ENCODE assay signal across 1 cellular context in the genomic region with DNA sequence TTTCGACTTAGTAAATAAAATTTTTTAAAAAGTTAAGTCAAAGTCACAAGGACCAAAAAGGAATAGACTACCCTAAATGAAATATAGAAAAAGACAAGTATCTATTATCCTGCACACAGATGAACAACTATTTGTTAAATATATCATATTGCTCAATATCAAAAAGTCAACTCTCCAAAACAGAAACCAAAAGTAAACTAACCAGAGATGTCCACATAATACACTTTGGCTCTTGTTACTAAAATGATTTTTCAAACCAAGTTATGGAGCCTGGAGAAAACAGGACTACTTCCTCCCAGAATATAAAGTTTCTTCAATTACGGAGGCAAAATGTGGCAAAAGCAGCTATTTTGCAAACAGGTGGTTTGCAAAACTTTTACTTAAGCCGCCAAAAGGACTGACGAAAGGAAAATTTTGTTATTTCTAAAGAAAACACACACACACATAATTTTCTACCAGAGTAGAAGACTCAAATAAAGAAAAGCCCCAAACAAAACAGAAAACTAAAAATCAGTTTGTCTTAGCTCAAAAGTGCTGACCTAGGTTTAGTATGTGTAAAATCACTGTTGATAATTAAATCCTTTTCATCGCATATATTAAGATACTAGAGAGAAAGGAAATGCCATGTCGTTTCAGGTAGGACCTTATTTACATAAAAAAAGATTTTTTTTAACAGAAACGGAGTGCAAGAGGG.
TF ChIP-seq lines count a peak whose summit lies in the region.

No MANE protein-coding gene starts in this region.

TF ChIP-seq in WTC11, 78 proteins besides CTCF, POLR2A, EP300 and RAD21 (continued from another document):
- TF ChIP-seq, protein P1, sequence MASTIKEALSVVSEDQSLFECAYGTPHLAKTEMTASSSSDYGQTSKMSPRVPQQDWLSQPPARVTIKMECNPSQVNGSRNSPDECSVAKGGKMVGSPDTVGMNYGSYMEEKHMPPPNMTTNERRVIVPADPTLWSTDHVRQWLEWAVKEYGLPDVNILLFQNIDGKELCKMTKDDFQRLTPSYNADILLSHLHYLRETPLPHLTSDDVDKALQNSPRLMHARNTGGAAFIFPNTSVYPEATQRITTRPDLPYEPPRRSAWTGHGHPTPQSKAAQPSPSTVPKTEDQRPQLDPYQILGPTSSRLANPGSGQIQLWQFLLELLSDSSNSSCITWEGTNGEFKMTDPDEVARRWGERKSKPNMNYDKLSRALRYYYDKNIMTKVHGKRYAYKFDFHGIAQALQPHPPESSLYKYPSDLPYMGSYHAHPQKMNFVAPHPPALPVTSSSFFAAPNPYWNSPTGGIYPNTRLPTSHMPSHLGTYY (CRISPR knock-in tag; IDR thresholded peaks at IDR 0.05), result no peak
- TF ChIP-seq, protein P2, sequence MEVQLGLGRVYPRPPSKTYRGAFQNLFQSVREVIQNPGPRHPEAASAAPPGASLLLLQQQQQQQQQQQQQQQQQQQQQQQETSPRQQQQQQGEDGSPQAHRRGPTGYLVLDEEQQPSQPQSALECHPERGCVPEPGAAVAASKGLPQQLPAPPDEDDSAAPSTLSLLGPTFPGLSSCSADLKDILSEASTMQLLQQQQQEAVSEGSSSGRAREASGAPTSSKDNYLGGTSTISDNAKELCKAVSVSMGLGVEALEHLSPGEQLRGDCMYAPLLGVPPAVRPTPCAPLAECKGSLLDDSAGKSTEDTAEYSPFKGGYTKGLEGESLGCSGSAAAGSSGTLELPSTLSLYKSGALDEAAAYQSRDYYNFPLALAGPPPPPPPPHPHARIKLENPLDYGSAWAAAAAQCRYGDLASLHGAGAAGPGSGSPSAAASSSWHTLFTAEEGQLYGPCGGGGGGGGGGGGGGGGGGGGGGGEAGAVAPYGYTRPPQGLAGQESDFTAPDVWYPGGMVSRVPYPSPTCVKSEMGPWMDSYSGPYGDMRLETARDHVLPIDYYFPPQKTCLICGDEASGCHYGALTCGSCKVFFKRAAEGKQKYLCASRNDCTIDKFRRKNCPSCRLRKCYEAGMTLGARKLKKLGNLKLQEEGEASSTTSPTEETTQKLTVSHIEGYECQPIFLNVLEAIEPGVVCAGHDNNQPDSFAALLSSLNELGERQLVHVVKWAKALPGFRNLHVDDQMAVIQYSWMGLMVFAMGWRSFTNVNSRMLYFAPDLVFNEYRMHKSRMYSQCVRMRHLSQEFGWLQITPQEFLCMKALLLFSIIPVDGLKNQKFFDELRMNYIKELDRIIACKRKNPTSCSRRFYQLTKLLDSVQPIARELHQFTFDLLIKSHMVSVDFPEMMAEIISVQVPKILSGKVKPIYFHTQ (CRISPR knock-in tag; IDR thresholded peaks at IDR 0.05), result no peak
- no peak for TF ChIP-seq ZNF396 (CRISPR knock-in tag; IDR thresholded peaks at IDR 0.05; ENCODE audit: borderline replicate concordance)
- TF ChIP-seq, protein P3, sequence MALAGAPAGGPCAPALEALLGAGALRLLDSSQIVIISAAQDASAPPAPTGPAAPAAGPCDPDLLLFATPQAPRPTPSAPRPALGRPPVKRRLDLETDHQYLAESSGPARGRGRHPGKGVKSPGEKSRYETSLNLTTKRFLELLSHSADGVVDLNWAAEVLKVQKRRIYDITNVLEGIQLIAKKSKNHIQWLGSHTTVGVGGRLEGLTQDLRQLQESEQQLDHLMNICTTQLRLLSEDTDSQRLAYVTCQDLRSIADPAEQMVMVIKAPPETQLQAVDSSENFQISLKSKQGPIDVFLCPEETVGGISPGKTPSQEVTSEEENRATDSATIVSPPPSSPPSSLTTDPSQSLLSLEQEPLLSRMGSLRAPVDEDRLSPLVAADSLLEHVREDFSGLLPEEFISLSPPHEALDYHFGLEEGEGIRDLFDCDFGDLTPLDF (CRISPR knock-in tag; IDR thresholded peaks at IDR 0.05), result no peak
- TF ChIP-seq, protein P4, sequence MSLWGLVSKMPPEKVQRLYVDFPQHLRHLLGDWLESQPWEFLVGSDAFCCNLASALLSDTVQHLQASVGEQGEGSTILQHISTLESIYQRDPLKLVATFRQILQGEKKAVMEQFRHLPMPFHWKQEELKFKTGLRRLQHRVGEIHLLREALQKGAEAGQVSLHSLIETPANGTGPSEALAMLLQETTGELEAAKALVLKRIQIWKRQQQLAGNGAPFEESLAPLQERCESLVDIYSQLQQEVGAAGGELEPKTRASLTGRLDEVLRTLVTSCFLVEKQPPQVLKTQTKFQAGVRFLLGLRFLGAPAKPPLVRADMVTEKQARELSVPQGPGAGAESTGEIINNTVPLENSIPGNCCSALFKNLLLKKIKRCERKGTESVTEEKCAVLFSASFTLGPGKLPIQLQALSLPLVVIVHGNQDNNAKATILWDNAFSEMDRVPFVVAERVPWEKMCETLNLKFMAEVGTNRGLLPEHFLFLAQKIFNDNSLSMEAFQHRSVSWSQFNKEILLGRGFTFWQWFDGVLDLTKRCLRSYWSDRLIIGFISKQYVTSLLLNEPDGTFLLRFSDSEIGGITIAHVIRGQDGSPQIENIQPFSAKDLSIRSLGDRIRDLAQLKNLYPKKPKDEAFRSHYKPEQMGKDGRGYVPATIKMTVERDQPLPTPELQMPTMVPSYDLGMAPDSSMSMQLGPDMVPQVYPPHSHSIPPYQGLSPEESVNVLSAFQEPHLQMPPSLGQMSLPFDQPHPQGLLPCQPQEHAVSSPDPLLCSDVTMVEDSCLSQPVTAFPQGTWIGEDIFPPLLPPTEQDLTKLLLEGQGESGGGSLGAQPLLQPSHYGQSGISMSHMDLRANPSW (CRISPR knock-in tag; conservative IDR thresholded peaks at IDR 0.05; ENCODE audit: low read depth), result no peak
- TF ChIP-seq, protein P5, sequence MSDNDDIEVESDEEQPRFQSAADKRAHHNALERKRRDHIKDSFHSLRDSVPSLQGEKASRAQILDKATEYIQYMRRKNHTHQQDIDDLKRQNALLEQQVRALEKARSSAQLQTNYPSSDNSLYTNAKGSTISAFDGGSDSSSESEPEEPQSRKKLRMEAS (CRISPR knock-in tag; IDR thresholded peaks at IDR 0.05), result no peak
